In genomic region chr7:47609803-47610452, GRCh38 we compare ENCODE assay signal across 13 cellular contexts. TPM values are rescaled to one million over a fixed set of nuclear protein-coding genes. Genes with fewer than 3 reads are reported as not detected.
DNase-seq lines count a peak whose midpoint lies in the region; ATAC-seq and TF ChIP-seq lines count a peak whose summit lies in the region.
"Had no signal": no experiment of that assay in that cellular context is flagged by ENCODE, and none has a peak within 500 bp of the region (broad histone marks: within the 10 kb centered on the region; RNA-seq: fewer than 3 reads in every experiment).

No MANE protein-coding gene starts in this region.

- no peak overlapping the region for H3K4me3 ChIP-seq in thyroid gland (replicated peaks in 1 of 3)
- H3K4me3 ChIP-seq in naive thymus-derived CD4-positive, alpha-beta T cell (ENCODE audit: low read length) = no peak overlapping the region

- no peaks in the 10 kb centered on the region for H3K9me3 ChIP-seq in thyroid gland
- H3K9me3 ChIP-seq in naive thymus-derived CD4-positive, alpha-beta T cell (ENCODE audit: control insufficient read depth in 2 of 3, low read length in 3 of 3) = no peaks in the 10 kb centered on the region

- no peak for TF ChIP-seq CTCF in thyroid gland (IDR thresholded peaks at IDR 0.05)

- peak overlapping the region; percentile 48 to 79 (median 70) for H3K27ac ChIP-seq in thyroid gland
- no peak overlapping the region for H3K27ac ChIP-seq in naive thymus-derived CD4-positive, alpha-beta T cell (ENCODE audit: low read depth, low read length)

- H3K27ac Mint-ChIP-seq in naive thymus-derived CD4-positive, alpha-beta T cell = peak overlapping the region in 1 of 9 donors; percentile 59

- no peaks in the 10 kb centered on the region for H3K27me3 ChIP-seq in thyroid gland
- no peaks in the 10 kb centered on the region for H3K27me3 ChIP-seq in naive thymus-derived CD4-positive, alpha-beta T cell (ENCODE audit: control insufficient read depth in 2 of 2, insufficient read depth in 2 of 2, low read length in 2 of 2)

- H3K36me3 Mint-ChIP-seq in naive thymus-derived CD4-positive, alpha-beta T cell = no peaks in the 10 kb centered on the region
- H3K36me3 Mint-ChIP-seq: immature natural killer cell had no signal

- DNase-seq in M059J (ENCODE audit: low read depth) (peak; percentile 57), fibroblast of peridontal ligament (ENCODE audit: extremely low read depth) (peak; percentile 91), myocyte (ENCODE audit: low read depth) (peak; percentile 20), thyroid gland (no peak), NOMO-1 treated with dmso at 0.1 percent for 144 hours (lab: John Stamatoyannopoulos, UW; ENCODE audit: unreplicated experiment) (no peak)
- DNase-seq in naive thymus-derived CD4-positive, alpha-beta T cell = no peak
- DNase-seq: activated CD8-positive, alpha-beta memory T cell treated with anti-CD3 and anti-CD28 coated beads, Interleukin-2, amount 50 U/mL, for 48 hours; immature natural killer cell; KBM-7; NCI-H2107 had no signal

- no peaks in the 10 kb centered on the region for H3K4me1 Mint-ChIP-seq in naive thymus-derived CD4-positive, alpha-beta T cell
- H3K4me1 Mint-ChIP-seq: immature natural killer cell had no signal

- H3K4me1 ChIP-seq in thyroid gland = peaks cover 17 to 35% of the 10 kb centered on the region in 2 donors
- no peaks in the 10 kb centered on the region for H3K4me1 ChIP-seq in naive thymus-derived CD4-positive, alpha-beta T cell (ENCODE audit: control insufficient read depth in 2 of 2, insufficient read depth in 2 of 2, low read length in 2 of 2)

- no peak for TF ChIP-seq POLR2A in thyroid gland (IDR thresholded peaks at IDR 0.05)

- H3K9me3 Mint-ChIP-seq in naive thymus-derived CD4-positive, alpha-beta T cell = no peaks in the 10 kb centered on the region
- H3K9me3 Mint-ChIP-seq: immature natural killer cell had no signal

- CTCF ChIA-PET in naive thymus-derived CD4-positive, alpha-beta T cell (lab: Charles Lee) = no interaction called here

- no peaks in the 10 kb centered on the region for H3K36me3 ChIP-seq in thyroid gland
- H3K36me3 ChIP-seq in naive thymus-derived CD4-positive, alpha-beta T cell (ENCODE audit: control insufficient read depth in 2 of 3, insufficient read depth in 3 of 3, low read length in 3 of 3) = no peaks in the 10 kb centered on the region

- POLR2A ChIA-PET in naive thymus-derived CD4-positive, alpha-beta T cell (lab: Charles Lee) = no interaction called here

- ATAC-seq in GM19397 (IDR thresholded peaks at IDR 0.05; ENCODE audit: unreplicated experiment) (no peak), HG03571 (IDR thresholded peaks at IDR 0.05; ENCODE audit: unreplicated experiment) (no peak)
- ATAC-seq in naive thymus-derived CD4-positive, alpha-beta T cell = no peak
- ATAC-seq: HCT116 had no signal

- 84 to 87% methylated on average over 16 of the region's 16 CpGs for WGBS in thyroid gland, 2 donors

- no peaks in the 10 kb centered on the region for H3K27me3 Mint-ChIP-seq in naive thymus-derived CD4-positive, alpha-beta T cell

- no peak overlapping the region for H3K4me3 Mint-ChIP-seq in naive thymus-derived CD4-positive, alpha-beta T cell
- H3K4me3 Mint-ChIP-seq: immature natural killer cell had no signal

- intact Hi-C loops in thyroid gland (cut with DNase I) = no loop called here
- intact Hi-C loops in naive thymus-derived CD4-positive, alpha-beta T cell (cut with micrococcal nuclease) = no loop called here

RNA-seq across cellular contexts. Expression of gene TNS3, which starts 28.0 kb away (rescaled TPM):
- 75.0 and 115 TPM in 2 replicates for total RNA-seq in M059J (2014; rRNA removed; shearing (Covaris generic))
- total RNA-seq in myocyte (241 and 322 TPM in 2 replicates), thyroid gland (10 to 100 TPM; 65.8 to 93.0 (median 80.7) TPM)
- polyA plus RNA-seq in myocyte (2012) = 267 TPM
- 10 to 100 TPM in 1 of 5 experiments, 1 to 10 TPM in 3, under 1 TPM in 1; 0.85 to 38.3 (median 2.6) TPM for total RNA-seq in naive thymus-derived CD4-positive, alpha-beta T cell
- polyA plus RNA-seq in naive thymus-derived CD4-positive, alpha-beta T cell = not detected

Comparison
In these comparisons a context has a peak if more than half of its experiments do, and no peak if none do; other contexts are left out.
1. DNase-seq: peak in M059J (single experiment), fibroblast of peridontal ligament (single experiment) and myocyte (single experiment); none in thyroid gland (0 of 2), naive thymus-derived CD4-positive, alpha-beta T cell (0 of 9) and NOMO-1 treated with dmso at 0.1 percent for 144 hours (single experiment).